28 cellular contexts compared by ENCODE assay signal in the genomic region with DNA sequence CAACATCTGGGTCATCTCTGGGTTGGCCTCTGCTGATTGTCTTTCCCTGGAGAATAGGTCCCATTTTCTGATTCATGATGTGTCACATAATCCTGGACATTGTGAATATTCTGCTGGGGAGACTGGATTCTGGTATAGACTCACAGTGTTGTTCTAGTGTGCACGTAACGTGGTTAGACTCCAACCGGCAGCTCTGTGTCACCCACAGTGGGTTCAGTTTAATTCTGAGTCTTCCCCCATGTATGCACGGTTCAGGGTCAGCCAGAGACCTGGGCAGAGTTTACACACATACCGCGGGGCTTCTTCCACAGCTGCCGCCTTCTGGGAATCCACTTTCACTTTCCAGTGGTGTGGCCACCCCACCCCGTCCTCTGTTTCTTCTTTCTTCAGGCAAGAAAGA. TPM values are rescaled to one million over a fixed set of nuclear protein-coding genes. Genes with fewer than 3 reads are reported as not detected.
A peak's percentile ranks its signal among the peaks of the same experiment; 100 is the strongest.
DNase-seq lines count a peak whose midpoint lies in the region; ATAC-seq, FAIRE-seq and TF ChIP-seq lines count a peak whose summit lies in the region.
"Had no signal": no experiment of that assay in that cellular context is flagged by ENCODE, and none has a peak within 500 bp of the region (broad histone marks: within the 10 kb centered on the region; RNA-seq: fewer than 3 reads in every experiment).

No MANE protein-coding gene starts in this region.

- no peak overlapping the region for H3K4me3 Mint-ChIP-seq in activated CD8-positive, alpha-beta T cell treated with anti-CD3 and anti-CD28 coated beads for 36 hours
- H3K4me3 Mint-ChIP-seq in progenitor cell of endocrine pancreas (ENCODE audit: low read depth) = no peak overlapping the region
- H3K4me3 Mint-ChIP-seq: activated CD4-positive, alpha-beta T cell treated with anti-CD3 and anti-CD28 coated beads, Interleukin-2, amount 10 ng/mL, durations not matched to agents 7 days and 5 days; activated naive CD4-positive, alpha-beta T cell treated with anti-CD3 and anti-CD28 coated beads for 36 hours; CD4-positive, CD25-positive, alpha-beta regulatory T cell; dendritic cell treated with granulocyte-macrophage colony-stimulating factor and Interleukin-4, amounts not matched to agents 40 ng/mL and 50 ng/mL, for 4 days; neural progenitor cell had no signal

- H3K9me3 ChIP-seq in adipocyte (ENCODE audit: control insufficient read depth, low read length) = peaks cover 7% of the 10 kb centered on the region
- H3K9me3 ChIP-seq: ascending aorta had no signal

- H3K4me3 ChIP-seq in adipocyte (ENCODE audit: low read length) = no peak overlapping the region
- H3K4me3 ChIP-seq: A549, ascending aorta, left ventricle myocardium inferior, mucosa of descending colon, neural progenitor cell, uterus had no signal

- TF ChIP-seq CTCF in activated CD8-positive, alpha-beta T cell treated with anti-CD3 and anti-CD28 coated beads for 36 hours (IDR thresholded peaks at IDR 0.05) = no peak
- TF ChIP-seq CTCF in progenitor cell of endocrine pancreas (IDR thresholded peaks at IDR 0.05; ENCODE audit: unreplicated experiment) = no peak

- H3K4me1 ChIP-seq in adipocyte (ENCODE audit: control insufficient read depth, insufficient read depth, low read length) = no peaks in the 10 kb centered on the region
- H3K4me1 ChIP-seq: A549, ascending aorta, left ventricle myocardium inferior, uterus had no signal

- H3K27ac Mint-ChIP-seq in activated CD8-positive, alpha-beta T cell treated with anti-CD3 and anti-CD28 coated beads for 36 hours = no peak overlapping the region
- H3K27ac Mint-ChIP-seq in progenitor cell of endocrine pancreas = no peak overlapping the region
- H3K27ac Mint-ChIP-seq: activated CD4-positive, alpha-beta T cell treated with anti-CD3 and anti-CD28 coated beads, Interleukin-2, amount 10 ng/mL, durations not matched to agents 7 days and 5 days; activated naive CD4-positive, alpha-beta T cell treated with anti-CD3 and anti-CD28 coated beads for 36 hours; CD4-positive, CD25-positive, alpha-beta regulatory T cell; dendritic cell treated with granulocyte-macrophage colony-stimulating factor and Interleukin-4, amounts not matched to agents 40 ng/mL and 50 ng/mL, for 4 days; neural progenitor cell had no signal

- H3K9me3 Mint-ChIP-seq in activated CD8-positive, alpha-beta T cell treated with anti-CD3 and anti-CD28 coated beads for 36 hours = no peaks in the 10 kb centered on the region
- H3K9me3 Mint-ChIP-seq in progenitor cell of endocrine pancreas (ENCODE audit: low read depth) = no peaks in the 10 kb centered on the region

- H3K4me1 Mint-ChIP-seq in activated CD8-positive, alpha-beta T cell treated with anti-CD3 and anti-CD28 coated beads for 36 hours (ENCODE audit: low read depth) = no peaks in the 10 kb centered on the region
- no peaks in the 10 kb centered on the region for H3K4me1 Mint-ChIP-seq in progenitor cell of endocrine pancreas (ENCODE audit: low read depth)
- H3K4me1 Mint-ChIP-seq: activated CD4-positive, alpha-beta T cell treated with anti-CD3 and anti-CD28 coated beads, Interleukin-2, amount 10 ng/mL, durations not matched to agents 7 days and 5 days; CD4-positive, CD25-positive, alpha-beta regulatory T cell had no signal

- peaks cover 13% of the 10 kb centered on the region for H3K27me3 ChIP-seq in adipocyte (replicated peaks; ENCODE audit: control insufficient read depth, insufficient read depth, low read length)
- H3K27me3 ChIP-seq: ascending aorta, neural progenitor cell, uterus had no signal

- POLR2A ChIA-PET in activated CD8-positive, alpha-beta T cell treated with anti-CD3 and anti-CD28 coated beads for 36 hours (lab: Charles Lee) = no interaction called here

- DNase-seq in AG08395 (ENCODE audit: low spot score) (peak; percentile 15), HTR-8/SVneo (ENCODE audit: insufficient read length, low spot score) (no peak), adipocyte (ENCODE audit: low read depth) (peak; percentile 56), glomerular visceral epithelial cell (ENCODE audit: extremely low spot score) (peak; percentile 66), progenitor cell of endocrine pancreas (ENCODE audit: low spot score, unreplicated experiment) (no peak), cerebellum (ENCODE audit: low spot score) (no peak)
- no peak for DNase-seq in activated CD8-positive, alpha-beta T cell treated with anti-CD3 and anti-CD28 coated beads for 36 hours
- DNase-seq: activated CD4-positive, alpha-beta T cell treated with anti-CD3 and anti-CD28 coated beads, Interleukin-2, amount 10 ng/mL, durations not matched to agents 7 days and 5 days; activated naive CD4-positive, alpha-beta T cell treated with anti-CD3 and anti-CD28 coated beads for 36 hours; CD4-positive, CD25-positive, alpha-beta regulatory T cell; DMS153; KG1; left ventricle myocardium inferior; mucosa of descending colon; NCI-H1048; NCI-H2081; NCI-H510A treated with DMSO at 0.1 percent for 48 hours; stimulated activated CD4-positive, alpha-beta T cell treated with anti-CD3 and anti-CD28 coated beads, Interleukin-12 subunit alpha, Interleukin-12 subunit beta, amount 100 ng/mL, for 4 hours; stimulated activated CD8-positive, alpha-beta memory T cell treated with anti-CD3 and anti-CD28 coated beads, Interleukin-4, amount 100 ng/mL, for 48 hours; substantia nigra; uterus had no signal

- peak; percentile 49 for FAIRE-seq in HTR-8/SVneo (lab: Jason Lieb, UNC)
- FAIRE-seq: A549 had no signal

- H3K27me3 Mint-ChIP-seq in activated CD8-positive, alpha-beta T cell treated with anti-CD3 and anti-CD28 coated beads for 36 hours = no peaks in the 10 kb centered on the region
- H3K27me3 Mint-ChIP-seq in progenitor cell of endocrine pancreas = no peaks in the 10 kb centered on the region
- H3K27me3 Mint-ChIP-seq: activated CD4-positive, alpha-beta T cell treated with anti-CD3 and anti-CD28 coated beads, Interleukin-2, amount 10 ng/mL, durations not matched to agents 7 days and 5 days; CD4-positive, CD25-positive, alpha-beta regulatory T cell had no signal

- ATAC-seq in activated CD8-positive, alpha-beta T cell treated with anti-CD3 and anti-CD28 coated beads for 36 hours = no peak
- no peak for ATAC-seq in HG03432 (IDR thresholded peaks at IDR 0.05; ENCODE audit: unreplicated experiment)
- ATAC-seq: A549, mucosa of descending colon had no signal

- CTCF ChIA-PET in activated CD8-positive, alpha-beta T cell treated with anti-CD3 and anti-CD28 coated beads for 36 hours (lab: Charles Lee) = no interaction called here

- intact Hi-C loops in activated CD8-positive, alpha-beta T cell treated with anti-CD3 and anti-CD28 coated beads for 36 hours (cut with micrococcal nuclease) = no loop called here

- no peak overlapping the region for H3K9ac ChIP-seq in adipocyte (ENCODE audit: low read length)
- H3K9ac ChIP-seq: neural progenitor cell had no signal

- H3K36me3 Mint-ChIP-seq in activated CD8-positive, alpha-beta T cell treated with anti-CD3 and anti-CD28 coated beads for 36 hours (ENCODE audit: low read depth) = no peaks in the 10 kb centered on the region
- peaks cover 38% of the 10 kb centered on the region for H3K36me3 Mint-ChIP-seq in progenitor cell of endocrine pancreas (ENCODE audit: insufficient read depth)
- H3K36me3 Mint-ChIP-seq: CD4-positive, CD25-positive, alpha-beta regulatory T cell had no signal

- no peaks in the 10 kb centered on the region for H3K36me3 ChIP-seq in adipocyte (ENCODE audit: control insufficient read depth, insufficient read depth, low read length, severe bottlenecking)
- H3K36me3 ChIP-seq: ascending aorta, left ventricle myocardium inferior, uterus had no signal

RNA-seq across cellular contexts. Expression of a gene that starts 38.0 kb away (rescaled TPM):
- under 1 TPM in 1 of 2 experiments, not detected in 1; 0.16 TPM for total RNA-seq in activated CD8-positive, alpha-beta T cell treated with anti-CD3 and anti-CD28 coated beads for 36 hours
- total RNA-seq in progenitor cell of endocrine pancreas (not detected in 2 replicates), cerebellum (0.36 TPM)
- total RNA-seq: activated naive CD4-positive, alpha-beta T cell treated with anti-CD3 and anti-CD28 coated beads for 36 hours; ascending aorta; CD4-positive, CD25-positive, alpha-beta regulatory T cell; epithelial cell of proximal tubule; glomerular endothelial cell; mucosa of descending colon; uterus had no signal

Comparison
In these comparisons a context has a peak if more than half of its experiments do, and no peak if none do; other contexts are left out.
1. DNase-seq: peak in AG08395 (single experiment), adipocyte (single experiment) and glomerular visceral epithelial cell (single experiment); none in HTR-8/SVneo (single experiment), activated CD8-positive, alpha-beta T cell treated with anti-CD3 and anti-CD28 coated beads for 36 hours (single experiment), progenitor cell of endocrine pancreas (single experiment) and cerebellum (single experiment).